In genomic region chr10:51878695-51879094, GRCh38 we compare ENCODE assay signal across 10 cellular contexts.
A peak's percentile ranks its signal among the peaks of the same experiment; 100 is the strongest.
DNase-seq lines count a peak whose midpoint lies in the region; ATAC-seq lines count a peak whose summit lies in the region.
"Had no signal": no experiment of that assay in that cellular context is flagged by ENCODE, and none has a peak within 500 bp of the region (broad histone marks: within the 10 kb centered on the region; RNA-seq: fewer than 3 reads in every experiment).

No MANE protein-coding gene starts in this region.

- H2BK15ac ChIP-seq in mesenchymal stem cell (ENCODE audit: low read depth, poor library complexity, severe bottlenecking): no peak overlapping the region

- no peak overlapping the region for H2BK5ac ChIP-seq in mesenchymal stem cell (ENCODE audit: low read depth, low read length, poor library complexity, severe bottlenecking)

- H3K27ac ChIP-seq in mesenchymal stem cell (ENCODE audit: low read length, poor library complexity, severe bottlenecking): no peak overlapping the region
- H3K27ac ChIP-seq: neutrophil had no signal

- no peak overlapping the region for H2BK120ac ChIP-seq in mesenchymal stem cell (ENCODE audit: low read depth, low read length)

- H3K79me1 ChIP-seq in mesenchymal stem cell (replicated peaks; ENCODE audit: low read length, poor library complexity, severe bottlenecking): no peaks in the 10 kb centered on the region

- H3K18ac ChIP-seq in mesenchymal stem cell (ENCODE audit: low read depth in 1 of 2, low read length in 2 of 2): peak overlapping the region in 1 of 2 experiments; percentile 54

- no peaks in the 10 kb centered on the region for H3K27me3 ChIP-seq in mesenchymal stem cell (ENCODE audit: control insufficient read depth in 1 of 2, insufficient read depth in 1 of 2, low read length in 2 of 2)
- H3K27me3 ChIP-seq: neutrophil had no signal

- no peak overlapping the region for H4K8ac ChIP-seq in mesenchymal stem cell (ENCODE audit: low read length)

- H3K23ac ChIP-seq in mesenchymal stem cell (ENCODE audit: low read length in 2 of 2): no peak overlapping the region

- no peak overlapping the region for H3K4me2 ChIP-seq in mesenchymal stem cell (ENCODE audit: low read length, poor library complexity, severe bottlenecking)

- H3K4me1 ChIP-seq in mesenchymal stem cell (ENCODE audit: control insufficient read depth, insufficient read depth, low read depth, low read length): no peaks in the 10 kb centered on the region

- H2AK5ac ChIP-seq in mesenchymal stem cell (ENCODE audit: low read length, severe bottlenecking): no peak overlapping the region

- H4K91ac ChIP-seq in mesenchymal stem cell (ENCODE audit: low read length): no peak overlapping the region

- peaks cover 14% of the 10 kb centered on the region for H3K9me3 ChIP-seq in mesenchymal stem cell (ENCODE audit: control insufficient read depth, low read length)
- H3K9me3 ChIP-seq: neutrophil had no signal

- peak overlapping the region; percentile 90 for H3K9ac ChIP-seq in mesenchymal stem cell (ENCODE audit: low read length)

- DNase-seq in NCI-H69 (lab: John Stamatoyannopoulos, UW): peak; percentile 26
- no peak for DNase-seq in mesenchymal stem cell
- no peak for DNase-seq in Ammon's horn (ENCODE audit: low spot score)
- no peak for DNase-seq in iPS-NIHi7 (ENCODE audit: extremely low spot score)
- no peak for DNase-seq in NOMO-1 treated with dmso at 0.1 percent for 144 hours (lab: John Stamatoyannopoulos, UW; ENCODE audit: unreplicated experiment)
- no peak for DNase-seq in stimulated activated CD4-positive, alpha-beta T cell treated with anti-CD3 and anti-CD28 coated beads, Interleukin-4, amount 100 ng/mL, for 1 hour
- DNase-seq: DND-41 had no signal

- H3K36me3 ChIP-seq in mesenchymal stem cell (ENCODE audit: control insufficient read depth in 1 of 2, insufficient read depth in 2 of 2, low read depth in 1 of 2, low read length in 2 of 2): no peaks in the 10 kb centered on the region
- H3K36me3 ChIP-seq: neutrophil had no signal

- no peak overlapping the region for H3K4ac ChIP-seq in mesenchymal stem cell (ENCODE audit: low read depth in 1 of 2, low read length in 2 of 2)

- ATAC-seq in GM18511 (IDR thresholded peaks at IDR 0.05; ENCODE audit: unreplicated experiment) (peak; percentile 9), GM21737 (IDR thresholded peaks at IDR 0.05; ENCODE audit: unreplicated experiment) (peak; percentile 9)

- H2BK12ac ChIP-seq in mesenchymal stem cell (ENCODE audit: low read length in 2 of 2): peak overlapping the region in 1 of 2 experiments; percentile 76

- H3K4me3 ChIP-seq in mesenchymal stem cell (ENCODE audit: insufficient read depth in 1 of 2, low read depth in 1 of 2, low read length in 2 of 2): peak overlapping the region in 1 of 2 experiments; percentile 65

- no peak overlapping the region for H2AFZ ChIP-seq in mesenchymal stem cell (ENCODE audit: low read depth, low read length)

- no peak overlapping the region for H3K14ac ChIP-seq in mesenchymal stem cell (ENCODE audit: low read length in 2 of 2)
